In genomic region chr12:118135788-118136558, GRCh38 we compare ENCODE assay signal across 8 cellular contexts. TPM values are rescaled to one million over a fixed set of nuclear protein-coding genes. Genes with fewer than 3 reads are reported as not detected.
A peak's percentile ranks its signal among the peaks of the same experiment; 100 is the strongest.
DNase-seq lines count a peak whose midpoint lies in the region; ATAC-seq and TF ChIP-seq lines count a peak whose summit lies in the region.

Gene PEBP1 (plus strand): TSS chr12:118136124. CDS start chr12:118136210, 86 bp downstream.

- peaks cover 12% of the 10 kb centered on the region for H3K79me2 ChIP-seq in neural cell (replicated peaks; ENCODE audit: insufficient read depth, low read length)

- no peaks in the 10 kb centered on the region for H3K9me3 Mint-ChIP-seq in stimulated activated naive CD8-positive, alpha-beta T cell treated with anti-CD3 and anti-CD28 coated beads, Interleukin-15, amount 100 ng/mL, for 72 hours

- no peaks in the 10 kb centered on the region for H3K9me3 ChIP-seq in neural cell (ENCODE audit: low read length)

- peaks cover 53% of the 10 kb centered on the region for H3K4me1 Mint-ChIP-seq in stimulated activated naive CD8-positive, alpha-beta T cell treated with anti-CD3 and anti-CD28 coated beads, Interleukin-15, amount 100 ng/mL, for 72 hours

- H3K9me2 ChIP-seq in neural cell (ENCODE audit: insufficient read depth, low read length), result no peaks in the 10 kb centered on the region

- peak; percentile 51 for TF ChIP-seq CTCF in neural cell (IDR thresholded peaks at IDR 0.05; ENCODE audit: poor library complexity, severe bottlenecking)

- peaks cover 5% of the 10 kb centered on the region for H3K36me3 ChIP-seq in neural cell (ENCODE audit: insufficient read depth, low read length)

- TF ChIP-seq EP300 in neural cell (conservative IDR thresholded peaks at IDR 0.05; ENCODE audit: poor library complexity, severe bottlenecking), result peak; percentile 23

- peak within 1 kb of the TSS; percentile 78 for H2AFZ ChIP-seq in neural cell (ENCODE audit: low read depth, low read length)

- DNase-seq in ELR (ENCODE audit: low read depth), result peak; percentile 87
- peak; percentile 85 for DNase-seq in H4 (ENCODE audit: low spot score)
- peak; percentile 99 for DNase-seq in LoVo (ENCODE audit: low spot score)
- DNase-seq in SIG-M5 (lab: John Stamatoyannopoulos, UW), result peak; percentile 48
- DNase-seq in activated gamma-delta T cell (lab: John Stamatoyannopoulos, UW), result peak; percentile 88
- peak; percentile 75 for DNase-seq in fibroblast of the conjunctiva (ENCODE audit: low read depth)
- DNase-seq in stimulated activated naive CD8-positive, alpha-beta T cell treated with anti-CD3 and anti-CD28 coated beads, Interleukin-15, amount 100 ng/mL, for 72 hours, result peak; percentile 89 to 92

- peak; percentile 64 for TF ChIP-seq RAD21 in neural cell (conservative IDR thresholded peaks at IDR 0.05)

- H3K27me3 Mint-ChIP-seq in stimulated activated naive CD8-positive, alpha-beta T cell treated with anti-CD3 and anti-CD28 coated beads, Interleukin-15, amount 100 ng/mL, for 72 hours, result no peaks in the 10 kb centered on the region

- no peaks in the 10 kb centered on the region for H3K27me3 ChIP-seq in neural cell (ENCODE audit: insufficient read depth, low read depth, low read length)

- peak; percentile 99 for ATAC-seq in stimulated activated naive CD8-positive, alpha-beta T cell treated with anti-CD3 and anti-CD28 coated beads, Interleukin-15, amount 100 ng/mL, for 72 hours

- H3F3A ChIP-seq in neural cell (ENCODE audit: insufficient read depth, low read length, poor library complexity, severe bottlenecking), result no peaks in the 10 kb centered on the region

- H3K4me3 ChIP-seq in neural cell (ENCODE audit: low read length), result peak within 1 kb of the TSS; percentile 97

- peak within 1 kb of the TSS; percentile 90 for H3K4me2 ChIP-seq in neural cell (ENCODE audit: low read length)

- H3K27ac Mint-ChIP-seq in stimulated activated naive CD8-positive, alpha-beta T cell treated with anti-CD3 and anti-CD28 coated beads, Interleukin-15, amount 100 ng/mL, for 72 hours, result peak within 1 kb of the TSS; percentile 96 to 98

- H3K9ac ChIP-seq in neural cell (ENCODE audit: low read length), result peak within 1 kb of the TSS; percentile 86

- peak within 1 kb of the TSS; percentile 57 for H3K27ac ChIP-seq in neural cell (ENCODE audit: low read length)

- H3K4me3 Mint-ChIP-seq in stimulated activated naive CD8-positive, alpha-beta T cell treated with anti-CD3 and anti-CD28 coated beads, Interleukin-15, amount 100 ng/mL, for 72 hours, result peak within 1 kb of the TSS; percentile 98

- H4K20me1 ChIP-seq in neural cell (ENCODE audit: insufficient read depth), result no peaks in the 10 kb centered on the region

TF ChIP-seq in neural cell, 6 proteins besides CTCF, POLR2A, EP300 and RAD21:
- TF ChIP-seq SMC3 (conservative IDR thresholded peaks at IDR 0.05; ENCODE audit: poor library complexity) (peak; percentile 68), REST (IDR thresholded peaks at IDR 0.05; ENCODE audit: borderline replicate concordance) (peak; percentile 88), POLR2AphosphoS5 (IDR thresholded peaks at IDR 0.05) (peak; percentile 96), MXI1 (conservative IDR thresholded peaks at IDR 0.05; ENCODE audit: poor library complexity, severe bottlenecking) (peak; percentile 95), TAF1 (IDR thresholded peaks at IDR 0.05; ENCODE audit: low read depth) (peak; percentile 83), EZH2 (IDR thresholded peaks at IDR 0.05; ENCODE audit: borderline replicate concordance, insufficient read depth, low read length, poor library complexity, severe bottlenecking) (no peak)

RNA-seq across cellular contexts. Expression of gene PEBP1, which starts in this region (rescaled TPM):
- total RNA-seq in H4 (2014; rRNA removed; shearing (Covaris generic)), result 150 and 167 TPM in 2 replicates
- polyA plus RNA-seq in neural cell, result 702 and 777 TPM in 2 replicates
- polyA minus RNA-seq in neural cell, result 224 and 237 TPM in 2 replicates

Comparison
In these comparisons a context has a peak if more than half of its experiments do, and no peak if none do; other contexts are left out.
1. Peak in every context shown above with its lines: DNase-seq, ATAC-seq, H3K4me3 ChIP-seq and H3K27ac ChIP-seq.
2. DNase-seq: peak in every context shown above with its lines; median percentile 99 in LoVo; 90 in stimulated activated naive CD8-positive, alpha-beta T cell treated with anti-CD3 and anti-CD28 coated beads, Interleukin-15, amount 100 ng/mL, for 72 hours; 88 in activated gamma-delta T cell; 87 in ELR; 85 in H4; 75 in fibroblast of the conjunctiva; 48 in SIG-M5.